In genomic region chr6:138404666-138405337, GRCh38 we compare ENCODE assay signal across 8 cellular contexts. TPM values are rescaled to one million over a fixed set of nuclear protein-coding genes. Genes with fewer than 3 reads are reported as not detected.
DNase-seq lines count a peak whose midpoint lies in the region; ATAC-seq and TF ChIP-seq lines count a peak whose summit lies in the region.

No MANE protein-coding gene starts in this region.

- peak overlapping the region; percentile 74 to 94 (median 91) for H3K27ac Mint-ChIP-seq in CD4-positive, CD25-positive, alpha-beta regulatory T cell
- peak overlapping the region; percentile 54 for H3K27ac Mint-ChIP-seq in activated CD4-positive, alpha-beta T cell treated with anti-CD3 and anti-CD28 coated beads, Interleukin-2, amount 10 ng/mL, durations not matched to agents 24 days and 14 days
- peak overlapping the region in 1 of 2 donors; percentile 35 for H3K27ac Mint-ChIP-seq in natural killer cell treated with Interleukin-12 subunit alpha and Interleukin-12 subunit beta and Interleukin-15 and Interleukin-18, amount 100 ng/mL, for 72 hours

- peaks cover 33% of the 10 kb centered on the region for H3K4me1 ChIP-seq in CD4-positive, CD25-positive, alpha-beta regulatory T cell (ENCODE audit: control insufficient read depth, insufficient read depth, low read length, poor library complexity, severe bottlenecking)

- H3K9me3 Mint-ChIP-seq in CD4-positive, CD25-positive, alpha-beta regulatory T cell: no peaks in the 10 kb centered on the region
- no peaks in the 10 kb centered on the region for H3K9me3 Mint-ChIP-seq in activated CD4-positive, alpha-beta T cell treated with anti-CD3 and anti-CD28 coated beads, Interleukin-2, amount 10 ng/mL, durations not matched to agents 24 days and 14 days
- no peaks in the 10 kb centered on the region for H3K9me3 Mint-ChIP-seq in natural killer cell treated with Interleukin-12 subunit alpha and Interleukin-12 subunit beta and Interleukin-15 and Interleukin-18, amount 100 ng/mL, for 72 hours

- TF ChIP-seq POLR2A in erythroblast (IDR thresholded peaks at IDR 0.05; ENCODE audit: low read length): no peak

- peaks cover 35% of the 10 kb centered on the region for H3K36me3 Mint-ChIP-seq in CD4-positive, CD25-positive, alpha-beta regulatory T cell
- H3K36me3 Mint-ChIP-seq in activated CD4-positive, alpha-beta T cell treated with anti-CD3 and anti-CD28 coated beads, Interleukin-2, amount 10 ng/mL, durations not matched to agents 24 days and 14 days (ENCODE audit: low read depth): peaks cover 26% of the 10 kb centered on the region
- H3K36me3 Mint-ChIP-seq in natural killer cell treated with Interleukin-12 subunit alpha and Interleukin-12 subunit beta and Interleukin-15 and Interleukin-18, amount 100 ng/mL, for 72 hours: peaks cover 14% of the 10 kb centered on the region

- peak overlapping the region; percentile 89 to 95 (median 91) for H3K4me3 Mint-ChIP-seq in CD4-positive, CD25-positive, alpha-beta regulatory T cell
- H3K4me3 Mint-ChIP-seq in activated CD4-positive, alpha-beta T cell treated with anti-CD3 and anti-CD28 coated beads, Interleukin-2, amount 10 ng/mL, durations not matched to agents 24 days and 14 days: peak overlapping the region; percentile 82
- H3K4me3 Mint-ChIP-seq in natural killer cell treated with Interleukin-12 subunit alpha and Interleukin-12 subunit beta and Interleukin-15 and Interleukin-18, amount 100 ng/mL, for 72 hours: peak overlapping the region; percentile 76

- no peaks in the 10 kb centered on the region for H3K9me3 ChIP-seq in CD4-positive, CD25-positive, alpha-beta regulatory T cell (ENCODE audit: control insufficient read depth in 2 of 2, low read length in 2 of 2)

- H3K4me3 ChIP-seq in CD4-positive, CD25-positive, alpha-beta regulatory T cell (ENCODE audit: low read depth, low read length): peak overlapping the region; percentile 82

- peaks cover 43% of the 10 kb centered on the region for H3K36me3 ChIP-seq in CD4-positive, CD25-positive, alpha-beta regulatory T cell (ENCODE audit: control insufficient read depth, insufficient read depth, low read length)

- H3K27me3 Mint-ChIP-seq in CD4-positive, CD25-positive, alpha-beta regulatory T cell: peaks cover 5% of the 10 kb centered on the region
- H3K27me3 Mint-ChIP-seq in activated CD4-positive, alpha-beta T cell treated with anti-CD3 and anti-CD28 coated beads, Interleukin-2, amount 10 ng/mL, durations not matched to agents 24 days and 14 days: peaks cover 15% of the 10 kb centered on the region
- peaks cover 0 to 8% of the 10 kb centered on the region in 2 donors for H3K27me3 Mint-ChIP-seq in natural killer cell treated with Interleukin-12 subunit alpha and Interleukin-12 subunit beta and Interleukin-15 and Interleukin-18, amount 100 ng/mL, for 72 hours

- peak; percentile 13 to 17 for ATAC-seq in CD4-positive, CD25-positive, alpha-beta regulatory T cell (ENCODE audit: low read depth in 2 of 2)
- ATAC-seq in HG03064 (IDR thresholded peaks at IDR 0.05; ENCODE audit: low read depth, unreplicated experiment) (peak; percentile 2), GM18517 (IDR thresholded peaks at IDR 0.05; ENCODE audit: unreplicated experiment) (no peak)
- ATAC-seq in natural killer cell treated with Interleukin-12 subunit alpha and Interleukin-12 subunit beta and Interleukin-15 and Interleukin-18, amount 100 ng/mL, for 72 hours: peak; percentile 1 to 6

- intact Hi-C loops in activated CD4-positive, alpha-beta T cell treated with anti-CD3 and anti-CD28 coated beads, Interleukin-2, amount 10 ng/mL, durations not matched to agents 24 days and 14 days (cut with micrococcal nuclease): loop anchor here (2.0 to 10.0 kb wide), 2 partner anchors 22 to 190 kb away; no protein-coding TSS in a partner anchor

- DNase-seq in CD4-positive, CD25-positive, alpha-beta regulatory T cell: peak; percentile 20 to 54 (median 48)
- no peak for DNase-seq in activated CD4-positive, alpha-beta T cell treated with anti-CD3 and anti-CD28 coated beads, Interleukin-2, amount 10 ng/mL, durations not matched to agents 24 days and 14 days
- DNase-seq in erythroblast (lab: John Stamatoyannopoulos, UW): peak; percentile 45 to 46
- DNase-seq in natural killer cell treated with Interleukin-12 subunit alpha and Interleukin-12 subunit beta and Interleukin-15 and Interleukin-18, amount 100 ng/mL, for 72 hours (ENCODE audit: low spot score): no peak
- no peak for DNase-seq in SW480 (ENCODE audit: low spot score)
- DNase-seq in NCI-H774 (lab: John Stamatoyannopoulos, UW): no peak

- H3K27me3 ChIP-seq in CD4-positive, CD25-positive, alpha-beta regulatory T cell (ENCODE audit: control insufficient read depth, insufficient read depth, low read length): no peaks in the 10 kb centered on the region

- H3K4me1 Mint-ChIP-seq in CD4-positive, CD25-positive, alpha-beta regulatory T cell: peaks cover 14 to 57% (median 39%) of the 10 kb centered on the region in 4 donors
- peaks cover 16% of the 10 kb centered on the region for H3K4me1 Mint-ChIP-seq in activated CD4-positive, alpha-beta T cell treated with anti-CD3 and anti-CD28 coated beads, Interleukin-2, amount 10 ng/mL, durations not matched to agents 24 days and 14 days
- H3K4me1 Mint-ChIP-seq in natural killer cell treated with Interleukin-12 subunit alpha and Interleukin-12 subunit beta and Interleukin-15 and Interleukin-18, amount 100 ng/mL, for 72 hours (ENCODE audit: low read depth in 2 of 2): peaks cover 8 to 23% of the 10 kb centered on the region in 2 donors

- peak overlapping the region; percentile 84 for H3K27ac ChIP-seq in CD4-positive, CD25-positive, alpha-beta regulatory T cell (ENCODE audit: insufficient read depth, low read length, poor library complexity, severe bottlenecking)

RNA-seq across cellular contexts. Expression of gene HEBP2, which starts 0.8 kb away (rescaled TPM):
- 57.5 TPM for total RNA-seq in CD4-positive, CD25-positive, alpha-beta regulatory T cell
- 100 to 1,000 TPM in 1 of 4 donors, 10 to 100 TPM in 3; 65.1 to 115 (median 81.0) TPM for polyA plus RNA-seq in CD4-positive, CD25-positive, alpha-beta regulatory T cell
- 16.2 and 17.4 TPM in 2 replicates for total RNA-seq in activated CD4-positive, alpha-beta T cell treated with anti-CD3 and anti-CD28 coated beads, Interleukin-2, amount 10 ng/mL, durations not matched to agents 24 days and 14 days
- 10 to 100 TPM; 14.4 to 17.2 TPM for total RNA-seq in natural killer cell treated with Interleukin-12 subunit alpha and Interleukin-12 subunit beta and Interleukin-15 and Interleukin-18, amount 100 ng/mL, for 72 hours

RNA-seq across cellular contexts. Expression of gene SMIM28, which starts 27.1 kb away (rescaled TPM):
- not detected for total RNA-seq in CD4-positive, CD25-positive, alpha-beta regulatory T cell
- polyA plus RNA-seq in CD4-positive, CD25-positive, alpha-beta regulatory T cell: not detected
- not detected in 2 replicates for total RNA-seq in activated CD4-positive, alpha-beta T cell treated with anti-CD3 and anti-CD28 coated beads, Interleukin-2, amount 10 ng/mL, durations not matched to agents 24 days and 14 days
- not detected for total RNA-seq in natural killer cell treated with Interleukin-12 subunit alpha and Interleukin-12 subunit beta and Interleukin-15 and Interleukin-18, amount 100 ng/mL, for 72 hours

Comparison
In these comparisons a context has a peak if more than half of its experiments do, and no peak if none do; other contexts are left out.
1. DNase-seq: peak in CD4-positive, CD25-positive, alpha-beta regulatory T cell (3 of 3) and erythroblast (2 of 2); none in activated CD4-positive, alpha-beta T cell treated with anti-CD3 and anti-CD28 coated beads, Interleukin-2, amount 10 ng/mL, durations not matched to agents 24 days and 14 days (single experiment), natural killer cell treated with Interleukin-12 subunit alpha and Interleukin-12 subunit beta and Interleukin-15 and Interleukin-18, amount 100 ng/mL, for 72 hours (single experiment), SW480 (single experiment) and NCI-H774 (single experiment).
2. Peak in every context shown above with its lines, with median percentiles within 50 percentile points of each other: H3K4me3 Mint-ChIP-seq.